ENCODE assay signal across 19 cellular contexts in genomic region chr5:9316733-9317132, GRCh38.
"Had no signal": no experiment of that assay in that cellular context is flagged by ENCODE, and none has a peak within 500 bp of the region (broad histone marks: within the 10 kb centered on the region; RNA-seq: fewer than 3 reads in every experiment).

No MANE protein-coding gene starts in this region.

- H3K36me3 ChIP-seq: adrenal gland, right atrium auricular region, suprapubic skin, transverse colon, WERI-Rb-1 had no signal

- DNase-seq: activated CD4-positive, alpha-beta T cell treated with anti-CD3 and anti-CD28 coated beads for 1 hour; activated CD4-positive, alpha-beta T cell treated with anti-CD3 and anti-CD28 coated beads, Interleukin-2, amount 50 U/mL, for 4 hours; activated gamma-delta T cell treated with Interleukin-2 at 50 U/mL for 16 hours; adrenal gland; dermis blood vessel endothelial cell; effector memory CD4-positive, alpha-beta T cell; left colon; nephron progenitor cell; occipital lobe; SW 1271; T-helper 2 cell; transverse colon; WERI-Rb-1 had no signal

- H3K4me3 Mint-ChIP-seq: nephron progenitor cell; stimulated activated naive CD8-positive, alpha-beta T cell treated with anti-CD3 and anti-CD28 coated beads, Interleukin-15, Interleukin-2, amounts not matched to agents 100 ng/mL and 50 ng/mL, for 24 hours had no signal

- H3K4me1 Mint-ChIP-seq: nephron progenitor cell had no signal

- H3K4me3 ChIP-seq: adrenal gland, hepatocyte, right atrium auricular region, suprapubic skin, transverse colon had no signal

- H3K36me3 Mint-ChIP-seq: activated naive CD4-positive, alpha-beta T cell treated with anti-CD3 and anti-CD28 coated beads, Interleukin-2, amount 50 U/mL, for 72 hours had no signal

- H3K9me3 Mint-ChIP-seq: nephron progenitor cell; stimulated activated naive CD8-positive, alpha-beta T cell treated with anti-CD3 and anti-CD28 coated beads, Interleukin-15, Interleukin-2, amounts not matched to agents 100 ng/mL and 50 ng/mL, for 24 hours had no signal

- ATAC-seq: activated naive CD4-positive, alpha-beta T cell treated with anti-CD3 and anti-CD28 coated beads, Interleukin-2, amount 50 U/mL, for 72 hours; left colon had no signal

- H3K27ac Mint-ChIP-seq: activated naive CD4-positive, alpha-beta T cell treated with anti-CD3 and anti-CD28 coated beads, Interleukin-2, amount 50 U/mL, for 72 hours; nephron progenitor cell; stimulated activated naive CD8-positive, alpha-beta T cell treated with anti-CD3 and anti-CD28 coated beads, Interleukin-15, Interleukin-2, amounts not matched to agents 100 ng/mL and 50 ng/mL, for 24 hours had no signal

- FAIRE-seq: endothelial cell of umbilical vein had no signal

- H3K27me3 Mint-ChIP-seq: stimulated activated naive CD8-positive, alpha-beta T cell treated with anti-CD3 and anti-CD28 coated beads, Interleukin-15, Interleukin-2, amounts not matched to agents 100 ng/mL and 50 ng/mL, for 24 hours had no signal

- H3K27me3 ChIP-seq: adrenal gland, hepatocyte, right atrium auricular region, suprapubic skin, transverse colon had no signal
